ENCODE assay signal across 8 cellular contexts in the genomic region with DNA sequence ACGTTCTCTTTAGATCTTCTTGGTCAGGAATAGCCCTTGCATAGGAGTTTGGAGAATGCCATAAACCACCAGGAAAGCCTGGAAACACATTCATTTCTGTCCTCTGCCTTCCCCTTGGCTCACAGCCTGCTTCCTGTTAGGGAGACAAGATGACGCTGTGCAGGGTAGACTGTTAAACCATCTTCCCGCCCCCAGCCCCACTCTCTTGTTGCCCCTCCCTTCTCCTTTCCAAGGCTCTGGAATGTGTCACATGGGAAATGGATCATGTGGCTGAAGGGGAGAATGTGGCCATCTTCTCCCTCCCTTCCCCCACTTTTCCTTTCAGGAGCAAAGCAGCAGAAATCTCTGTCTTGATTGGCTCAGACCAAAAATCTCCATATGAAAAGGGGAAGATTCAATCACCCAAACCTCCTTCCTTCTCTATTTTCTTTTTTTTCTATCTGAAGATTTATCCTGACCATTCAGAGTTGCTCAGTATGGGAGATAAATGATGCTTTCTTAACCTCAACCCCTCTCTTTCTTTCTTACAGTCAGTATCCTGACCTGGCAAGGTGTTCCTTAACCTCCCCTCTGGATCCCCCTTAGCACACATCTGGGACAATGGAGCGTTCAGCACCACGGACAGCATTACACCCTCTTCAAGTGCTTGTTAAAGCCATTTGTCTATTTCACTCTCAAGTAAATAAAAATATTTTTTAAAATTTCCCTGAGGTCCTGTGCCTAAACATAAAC. TPM values are rescaled to one million over a fixed set of nuclear protein-coding genes. Genes with fewer than 3 reads are reported as not detected.
DNase-seq lines count a peak whose midpoint lies in the region; TF ChIP-seq lines count a peak whose summit lies in the region.

No MANE protein-coding gene starts in this region.

- DNase-seq in EH (ENCODE audit: low read depth) (peak; percentile 66), NCI-H1105 treated with DMSO at 0.1 percent for 48 hours (lab: John Stamatoyannopoulos, UW) (peak; percentile 95), inferior parietal cortex (ENCODE audit: extremely low spot score) (peak; percentile 90), activated gamma-delta T cell (lab: John Stamatoyannopoulos, UW) (no peak), GM10266 (ENCODE audit: extremely low spot score) (no peak), uterus (no peak), GDM1 (lab: John Stamatoyannopoulos, UW) (no peak)
- DNase-seq in activated CD4-positive, alpha-beta memory T cell treated with anti-CD3 and anti-CD28 coated beads, Interleukin-2, amount 10 ng/mL, durations not matched to agents 7 days and 5 days, result peak; percentile 39

- CTCF ChIA-PET in activated CD4-positive, alpha-beta memory T cell treated with anti-CD3 and anti-CD28 coated beads, Interleukin-2, amount 10 ng/mL, durations not matched to agents 7 days and 5 days (lab: Charles Lee), result no interaction called here

- H3K9me3 Mint-ChIP-seq in activated CD4-positive, alpha-beta memory T cell treated with anti-CD3 and anti-CD28 coated beads, Interleukin-2, amount 10 ng/mL, durations not matched to agents 7 days and 5 days, result no peaks in the 10 kb centered on the region

- POLR2A ChIA-PET in activated CD4-positive, alpha-beta memory T cell treated with anti-CD3 and anti-CD28 coated beads, Interleukin-2, amount 10 ng/mL, durations not matched to agents 7 days and 5 days (lab: Charles Lee), result interaction anchor here (0.9 to 1.3 kb wide), 2 partner anchors 11 to 13 kb away, joined by 4 read pairs; no protein-coding TSS in a partner anchor

- no peaks in the 10 kb centered on the region for H3K36me3 ChIP-seq in uterus

- H3K9me3 ChIP-seq in uterus, result no peaks in the 10 kb centered on the region

- H3K4me3 ChIP-seq in uterus, result no peak overlapping the region

- no peaks in the 10 kb centered on the region for H3K4me1 ChIP-seq in uterus

- no peaks in the 10 kb centered on the region for H3K27me3 Mint-ChIP-seq in activated CD4-positive, alpha-beta memory T cell treated with anti-CD3 and anti-CD28 coated beads, Interleukin-2, amount 10 ng/mL, durations not matched to agents 7 days and 5 days

- TF ChIP-seq POLR2A in uterus (IDR thresholded peaks at IDR 0.05), result no peak

- no peaks in the 10 kb centered on the region for H3K27me3 ChIP-seq in uterus

- intact Hi-C loops in uterus (cut with DNase I; ENCODE audit: low total_unique reads), result no loop called here

- peaks cover 28% of the 10 kb centered on the region for H3K36me3 Mint-ChIP-seq in activated CD4-positive, alpha-beta memory T cell treated with anti-CD3 and anti-CD28 coated beads, Interleukin-2, amount 10 ng/mL, durations not matched to agents 7 days and 5 days (ENCODE audit: low read depth)

- H3K27ac Mint-ChIP-seq in activated CD4-positive, alpha-beta memory T cell treated with anti-CD3 and anti-CD28 coated beads, Interleukin-2, amount 10 ng/mL, durations not matched to agents 7 days and 5 days, result no peak overlapping the region

- H3K4me3 Mint-ChIP-seq in activated CD4-positive, alpha-beta memory T cell treated with anti-CD3 and anti-CD28 coated beads, Interleukin-2, amount 10 ng/mL, durations not matched to agents 7 days and 5 days, result no peak overlapping the region

- H3K27ac ChIP-seq in uterus, result no peak overlapping the region

- H3K4me1 Mint-ChIP-seq in activated CD4-positive, alpha-beta memory T cell treated with anti-CD3 and anti-CD28 coated beads, Interleukin-2, amount 10 ng/mL, durations not matched to agents 7 days and 5 days, result peaks cover 2% of the 10 kb centered on the region

- TF ChIP-seq CTCF in GM10266 (IDR thresholded peaks at IDR 0.05; ENCODE audit: control insufficient read depth, insufficient read depth, low read depth, missing control alignments) (no peak), uterus (IDR thresholded peaks at IDR 0.05) (no peak)

RNA-seq across cellular contexts. Expression of gene GPR19, which starts 11.4 kb away (rescaled TPM):
- 10 to 100 TPM; 18.6 to 20.1 TPM for total RNA-seq in activated CD4-positive, alpha-beta memory T cell treated with anti-CD3 and anti-CD28 coated beads, Interleukin-2, amount 10 ng/mL, durations not matched to agents 7 days and 5 days
- under 1 TPM in 1 of 4 donors, not detected in 3; 0.83 TPM for total RNA-seq in uterus

RNA-seq across cellular contexts. Expression of gene CDKN1B, which starts 32.6 kb away (rescaled TPM):
- total RNA-seq in activated CD4-positive, alpha-beta memory T cell treated with anti-CD3 and anti-CD28 coated beads, Interleukin-2, amount 10 ng/mL, durations not matched to agents 7 days and 5 days, result 100 to 1,000 TPM; 164 to 166 TPM
- 100 to 1,000 TPM in 1 of 4 donors, 10 to 100 TPM in 3; 40.7 to 104 (median 86.0) TPM for total RNA-seq in uterus

Comparison
In these comparisons a context has a peak if more than half of its experiments do, and no peak if none do; other contexts are left out.
1. DNase-seq: peak in EH (single experiment), NCI-H1105 treated with DMSO at 0.1 percent for 48 hours (single experiment), activated CD4-positive, alpha-beta memory T cell treated with anti-CD3 and anti-CD28 coated beads, Interleukin-2, amount 10 ng/mL, durations not matched to agents 7 days and 5 days (single experiment) and inferior parietal cortex (single experiment); none in activated gamma-delta T cell (single experiment), GM10266 (single experiment), uterus (0 of 2) and GDM1 (single experiment).
2. RNA of gene GPR19, which starts 11.4 kb away (total RNA-seq): 18.6 to 20.1 TPM in activated CD4-positive, alpha-beta memory T cell treated with anti-CD3 and anti-CD28 coated beads, Interleukin-2, amount 10 ng/mL, durations not matched to agents 7 days and 5 days; 0.83 TPM in uterus; every median in the first group is over 10 times any median in the second.